Comparison of ENCODE assay signal across 8 cellular contexts in genomic region chr10:13890617-13891541, GRCh38.
A peak's percentile ranks its signal among the peaks of the same experiment; 100 is the strongest.
DNase-seq lines count a peak whose midpoint lies in the region; ATAC-seq and TF ChIP-seq lines count a peak whose summit lies in the region.

No MANE protein-coding gene starts in this region.

- H3K4me3 Mint-ChIP-seq in endothelial cell (ENCODE audit: unreplicated experiment) = peak overlapping the region; percentile 92

- no peak for TF ChIP-seq CTCF in endothelial cell (IDR thresholded peaks at IDR 0.05; ENCODE audit: unreplicated experiment)

- H3K4me1 Mint-ChIP-seq in endothelial cell (ENCODE audit: unreplicated experiment) = peaks cover 51% of the 10 kb centered on the region

- no peaks in the 10 kb centered on the region for H3K36me3 Mint-ChIP-seq in endothelial cell (ENCODE audit: low read depth, unreplicated experiment)

- H3K9ac ChIP-seq in mucosa of rectum (ENCODE audit: low read depth in 1 of 2, low read length in 2 of 2) = peak overlapping the region in 1 of 2 donors; percentile 50

- H3K27ac ChIP-seq in mucosa of rectum (ENCODE audit: low read depth in 2 of 2, low read length in 2 of 2) = peak overlapping the region; percentile 35 to 46

- ATAC-seq in GM21737 (IDR thresholded peaks at IDR 0.05; ENCODE audit: unreplicated experiment) (no peak), GM21528 (IDR thresholded peaks at IDR 0.05; ENCODE audit: low FRiP score, unreplicated experiment) (no peak)

- no peaks in the 10 kb centered on the region for H3K4me1 ChIP-seq in mucosa of rectum (ENCODE audit: control insufficient read depth in 2 of 2, insufficient read depth in 2 of 2, low read length in 2 of 2)

- no peaks in the 10 kb centered on the region for H3K9me3 ChIP-seq in mucosa of rectum (ENCODE audit: control insufficient read depth in 2 of 2, low read length in 2 of 2)

- no peaks in the 10 kb centered on the region for H3K9me3 Mint-ChIP-seq in endothelial cell (ENCODE audit: unreplicated experiment)

- peak overlapping the region; percentile 8 to 37 for H3K4me3 ChIP-seq in mucosa of rectum (ENCODE audit: low read length in 2 of 2)

- peak overlapping the region; percentile 82 for H3K27ac Mint-ChIP-seq in endothelial cell (ENCODE audit: unreplicated experiment)

- no peaks in the 10 kb centered on the region for H3K36me3 ChIP-seq in mucosa of rectum (ENCODE audit: control insufficient read depth in 2 of 2, insufficient read depth in 2 of 2, low read length in 2 of 2)

- peaks cover 4 to 6% of the 10 kb centered on the region in 2 donors for H3K27me3 ChIP-seq in mucosa of rectum (ENCODE audit: control insufficient read depth in 2 of 2, insufficient read depth in 2 of 2, low read length in 2 of 2)

- DNase-seq in ELF-1 (ENCODE audit: low read depth, low spot score) = peak; percentile 39
- DNase-seq in NCI-H748 (lab: John Stamatoyannopoulos, UW; ENCODE audit: unreplicated experiment) = peak; percentile 43
- DNase-seq in endothelial cell (ENCODE audit: low spot score) = no peak
- no peak for DNase-seq in NCI-H128 (lab: John Stamatoyannopoulos, UW; ENCODE audit: unreplicated experiment)
- DNase-seq in NCI-H2196 (lab: John Stamatoyannopoulos, UW; ENCODE audit: unreplicated experiment) = no peak

- peaks cover 8% of the 10 kb centered on the region for H3K27me3 Mint-ChIP-seq in endothelial cell (ENCODE audit: unreplicated experiment)

Comparison
In these comparisons a context has a peak if more than half of its experiments do, and no peak if none do; other contexts are left out.
1. DNase-seq: peak in ELF-1 (single experiment) and NCI-H748 (single experiment); none in endothelial cell (single experiment), NCI-H128 (single experiment) and NCI-H2196 (single experiment).